In the genomic region with DNA sequence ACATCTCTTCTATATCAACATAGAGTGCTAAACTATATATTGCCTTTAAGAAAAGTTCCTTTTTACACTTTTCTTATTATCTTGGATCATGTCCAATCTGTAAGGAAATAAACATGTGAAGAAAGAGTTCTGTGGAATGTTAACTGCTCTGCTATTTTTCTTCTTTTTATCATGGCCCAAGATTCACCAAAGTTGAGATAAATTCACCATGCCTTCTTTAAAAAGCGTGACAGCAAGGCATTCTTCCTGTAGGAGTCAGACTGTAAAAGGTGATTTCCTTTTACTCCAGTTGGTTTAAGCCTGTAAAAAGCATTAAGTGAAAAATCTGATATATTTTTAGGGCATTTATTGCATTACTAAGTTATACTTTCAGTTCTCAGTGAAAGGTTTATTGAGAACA, we compare ENCODE assay signal across 23 cellular contexts.
DNase-seq lines count a peak whose midpoint lies in the region; ATAC-seq and TF ChIP-seq lines count a peak whose summit lies in the region.
"Had no signal": no experiment of that assay in that cellular context is flagged by ENCODE, and none has a peak within 500 bp of the region (broad histone marks: within the 10 kb centered on the region; RNA-seq: fewer than 3 reads in every experiment).

No MANE protein-coding gene starts in this region.

- no peak overlapping the region for H4K8ac ChIP-seq in mesenchymal stem cell (ENCODE audit: low read length)

- no peak overlapping the region for H3K14ac ChIP-seq in mesenchymal stem cell (ENCODE audit: low read length in 2 of 2)

- intact Hi-C loops in dorsolateral prefrontal cortex (cut with DNase I): no loop called here

- no peaks in the 10 kb centered on the region for H3K9me3 ChIP-seq in mesenchymal stem cell (ENCODE audit: control insufficient read depth, low read length)
- H3K9me3 ChIP-seq: A549, breast epithelium, Caco-2, colonic mucosa, esophagus muscularis mucosa, gastroesophageal sphincter had no signal

- no peak overlapping the region for H3K4me3 ChIP-seq in AG09309 (ENCODE audit: control insufficient read depth, low read depth, low read length)
- no peak overlapping the region for H3K4me3 ChIP-seq in cardiac fibroblast (replicated peaks in 1 of 2; ENCODE audit: low read depth in 2 of 2, low read length in 2 of 2)
- no peak overlapping the region for H3K4me3 ChIP-seq in mesenchymal stem cell (ENCODE audit: insufficient read depth in 1 of 2, low read depth in 1 of 2, low read length in 2 of 2)
- no peak overlapping the region for H3K4me3 ChIP-seq in dorsolateral prefrontal cortex
- H3K4me3 ChIP-seq: A549, breast epithelium, colonic mucosa, esophagus muscularis mucosa, gastroesophageal sphincter, hepatocyte had no signal

- no peak overlapping the region for H3K4me2 ChIP-seq in mesenchymal stem cell (ENCODE audit: low read length, poor library complexity, severe bottlenecking)
- H3K4me2 ChIP-seq: A549, hepatocyte had no signal

- 100% methylated on average over 1 of the region's 1 CpG for whole genome bisulfite sequencing in mesenchymal stem cell

- ATAC-seq in HG03342 (IDR thresholded peaks at IDR 0.05; ENCODE audit: unreplicated experiment) (no peak), GM21825 (IDR thresholded peaks at IDR 0.05; ENCODE audit: unreplicated experiment) (no peak)
- ATAC-seq: A549; activated naive CD8-positive, alpha-beta T cell treated with anti-CD3 and anti-CD28 coated beads, Interleukin-2, amount 50 U/mL, for 24 hours; activated T-cell treated with anti-CD3 and anti-CD28 coated beads, Interleukin-2, amount 50 U/mL, for 4 hours; gastroesophageal sphincter; stimulated activated naive CD8-positive, alpha-beta T cell treated with anti-CD3 and anti-CD28 coated beads, Interleukin-15, amount 100 ng/mL, for 72 hours; WTC11 had no signal

- no peak overlapping the region for H2BK15ac ChIP-seq in mesenchymal stem cell (ENCODE audit: low read depth, poor library complexity, severe bottlenecking)

- H2BK5ac ChIP-seq in mesenchymal stem cell (ENCODE audit: low read depth, low read length, poor library complexity, severe bottlenecking): no peak overlapping the region

- H3K9ac ChIP-seq in mesenchymal stem cell (ENCODE audit: low read length): no peak overlapping the region

- peaks cover 2% of the 10 kb centered on the region for H3K4me1 ChIP-seq in mesenchymal stem cell (ENCODE audit: control insufficient read depth, insufficient read depth, low read depth, low read length)
- H3K4me1 ChIP-seq: A549, breast epithelium, Caco-2, colonic mucosa had no signal

- no peak overlapping the region for H2AK5ac ChIP-seq in mesenchymal stem cell (ENCODE audit: low read length, severe bottlenecking)

- DNase-seq in AG09309 (ENCODE audit: low read depth): peak; percentile 52
- DNase-seq in NCI-H226: peak; percentile 40
- DNase-seq in cardiac fibroblast (ENCODE audit: low read depth in 2 of 2): peak; percentile 43 to 61
- peak; percentile 16 for DNase-seq in mesenchymal stem cell
- DNase-seq in T-helper 2 cell: no peak
- DNase-seq in dorsolateral prefrontal cortex: no peak
- DNase-seq: activated CD4-positive, alpha-beta T cell treated with anti-CD3 and anti-CD28 coated beads, Interleukin-2, amount 10 ng/mL, durations not matched to agents 7 days and 5 days; activated naive CD8-positive, alpha-beta T cell treated with anti-CD3 and anti-CD28 coated beads, Interleukin-2, amount 50 U/mL, for 24 hours; activated T-cell treated with anti-CD3 and anti-CD28 coated beads, Interleukin-2, amount 50 U/mL, for 4 hours; C1 segment of cervical spinal cord; Caco-2; colonic mucosa; DMS79; stimulated activated naive CD8-positive, alpha-beta T cell treated with anti-CD3 and anti-CD28 coated beads, Interleukin-15, amount 100 ng/mL, for 72 hours; T-helper 9 cell had no signal

- H3K27ac ChIP-seq in mesenchymal stem cell (ENCODE audit: low read length, poor library complexity, severe bottlenecking): no peak overlapping the region
- no peak overlapping the region for H3K27ac ChIP-seq in dorsolateral prefrontal cortex
- H3K27ac ChIP-seq: A549, breast epithelium, colonic mucosa, esophagus muscularis mucosa, gastroesophageal sphincter, hepatocyte had no signal

- no peak overlapping the region for H3K18ac ChIP-seq in mesenchymal stem cell (ENCODE audit: low read depth in 1 of 2, low read length in 2 of 2)

- no peak overlapping the region for H2BK12ac ChIP-seq in mesenchymal stem cell (ENCODE audit: low read length in 2 of 2)

- H2AFZ ChIP-seq in mesenchymal stem cell (ENCODE audit: low read depth, low read length): no peak overlapping the region
- H2AFZ ChIP-seq: hepatocyte had no signal

- no peaks in the 10 kb centered on the region for H3K27me3 ChIP-seq in mesenchymal stem cell (ENCODE audit: control insufficient read depth in 1 of 2, insufficient read depth in 1 of 2, low read length in 2 of 2)
- H3K27me3 ChIP-seq in dorsolateral prefrontal cortex: no peaks in the 10 kb centered on the region
- H3K27me3 ChIP-seq: breast epithelium, colonic mucosa, esophagus muscularis mucosa, gastroesophageal sphincter, hepatocyte had no signal

- no peak overlapping the region for H3K4ac ChIP-seq in mesenchymal stem cell (ENCODE audit: low read depth in 1 of 2, low read length in 2 of 2)

- TF ChIP-seq CTCF in AG09309 (IDR thresholded peaks at IDR 0.05; ENCODE audit: control insufficient read depth, insufficient read depth, low read depth, low read length, missing control alignments): no peak
- TF ChIP-seq CTCF in cardiac fibroblast (IDR thresholded peaks at IDR 0.05; ENCODE audit: low read depth, low read length): no peak
- TF ChIP-seq CTCF in dorsolateral prefrontal cortex (IDR thresholded peaks at IDR 0.05 in 54 of 56, conservative IDR thresholded peaks at IDR 0.05 in 2 of 56; ENCODE audit: low read depth in 1 of 56, partially characterized antibody in 56 of 56): no peak

- H3K23ac ChIP-seq in mesenchymal stem cell (ENCODE audit: low read length in 2 of 2): no peak overlapping the region

- no peak overlapping the region for H4K91ac ChIP-seq in mesenchymal stem cell (ENCODE audit: low read length)

- H3K79me1 ChIP-seq in mesenchymal stem cell (replicated peaks; ENCODE audit: low read length, poor library complexity, severe bottlenecking): no peaks in the 10 kb centered on the region

- no peak overlapping the region for H2BK120ac ChIP-seq in mesenchymal stem cell (ENCODE audit: low read depth, low read length)

- H3K36me3 ChIP-seq in mesenchymal stem cell (ENCODE audit: control insufficient read depth in 1 of 2, insufficient read depth in 2 of 2, low read depth in 1 of 2, low read length in 2 of 2): no peaks in the 10 kb centered on the region
- H3K36me3 ChIP-seq: breast epithelium, colonic mucosa, esophagus muscularis mucosa, gastroesophageal sphincter had no signal

Comparison
In these comparisons a context has a peak if more than half of its experiments do, and no peak if none do; other contexts are left out.
1. DNase-seq: peak in AG09309 (single experiment), NCI-H226 (single experiment), cardiac fibroblast (2 of 2) and mesenchymal stem cell (single experiment); none in T-helper 2 cell (0 of 5) and dorsolateral prefrontal cortex (0 of 10).